1 cellular context compared by ENCODE assay signal in genomic region chr1:11842154-11843041, GRCh38.
A peak's percentile ranks its signal among the peaks of the same experiment; 100 is the strongest.
TF ChIP-seq lines count a peak whose summit lies in the region.

No MANE protein-coding gene starts in this region.

TF ChIP-seq in K562, 482 proteins besides CTCF, POLR2A, EP300 and RAD21 (continued from another document and continues in another):
- TF ChIP-seq ZBTB40 (IDR thresholded peaks at IDR 0.05) (no peak), ZBTB40 (CRISPR knock-in tag; IDR thresholded peaks at IDR 0.05) (no peak), SETDB1 (IDR thresholded peaks at IDR 0.05; ENCODE audit: low read length) (peak; percentile 83), SAP30 (IDR thresholded peaks at IDR 0.05; ENCODE audit: borderline replicate concordance, insufficient read depth, low read depth, low read length, poor library complexity, severe bottlenecking) (no peak), ZNF77 (CRISPR knock-in tag; IDR thresholded peaks at IDR 0.05) (no peak), HSF4 (CRISPR knock-in tag; IDR thresholded peaks at IDR 0.05; ENCODE audit: borderline replicate concordance) (0 out of 2 replicates have a peak, but pooled peaks have one; percentile 49), FOXA1 (IDR thresholded peaks at IDR 0.05; ENCODE audit: borderline replicate concordance) (no peak), PHTF2 (CRISPR knock-in tag; IDR thresholded peaks at IDR 0.05) (no peak), MIER1 (IDR thresholded peaks at IDR 0.05; ENCODE audit: low read depth) (peak; percentile 84), ZBTB11 (CRISPR knock-in tag; IDR thresholded peaks at IDR 0.05) (no peak), CBX2 (IDR thresholded peaks at IDR 0.05; ENCODE audit: insufficient read depth, low read length, poor library complexity, severe bottlenecking) (no peak), TSC22D4 (tag; IDR thresholded peaks at IDR 0.05) (no peak), ZNF395 (CRISPR knock-in tag; IDR thresholded peaks at IDR 0.05) (peak; percentile 92), ZBTB7A (IDR thresholded peaks at IDR 0.05; ENCODE audit: borderline replicate concordance, control insufficient read depth, low read depth, low read length) (peak; percentile 50; the same call in 1 of the 2 replicates), ADNP (tag; IDR thresholded peaks at IDR 0.05) (no peak), ZNF174 (CRISPR knock-in tag; IDR thresholded peaks at IDR 0.05) (no peak), NFXL1 (CRISPR knock-in tag; IDR thresholded peaks at IDR 0.05) (no peak), ZNF449 (CRISPR knock-in tag; IDR thresholded peaks at IDR 0.05) (no peak), ID3 (CRISPR knock-in tag; IDR thresholded peaks at IDR 0.05) (no peak), ID3 (tag; IDR thresholded peaks at IDR 0.05) (peak; percentile 83), PURB (CRISPR knock-in tag; IDR thresholded peaks at IDR 0.05; ENCODE audit: low read depth) (no peak), ZNF217 (CRISPR knock-in tag; IDR thresholded peaks at IDR 0.05) (no peak), ZNF311 (CRISPR knock-in tag; IDR thresholded peaks at IDR 0.05) (no peak), MAZ (CRISPR knock-in tag; conservative IDR thresholded peaks at IDR 0.05 in 1 of 2, IDR thresholded peaks at IDR 0.05 in 1 of 2) (peak; percentile 65 to 92; a peak in 3 of 4 replicates), ZBTB1 (CRISPR knock-in tag; IDR thresholded peaks at IDR 0.05; ENCODE audit: borderline replicate concordance, low read depth) (no peak), ZNF740 (CRISPR knock-in tag; IDR thresholded peaks at IDR 0.05) (no peak), ZNF740 (tag; IDR thresholded peaks at IDR 0.05) (no peak; a peak in 1 of 4 replicates), PHB (CRISPR knock-in tag; IDR thresholded peaks at IDR 0.05) (no peak), NONO (IDR thresholded peaks at IDR 0.05; ENCODE audit: low read depth in 2 of 2, low read length in 1 of 2) (peak in 1 of 2 experiments; percentile 69; a peak in 1 of 4 replicates), STAT5B (CRISPR knock-in tag; IDR thresholded peaks at IDR 0.05) (no peak), NR2F6 (CRISPR knock-in tag; IDR thresholded peaks at IDR 0.05) (no peak), ZNF165 (CRISPR knock-in tag; IDR thresholded peaks at IDR 0.05; ENCODE audit: borderline replicate concordance) (no peak), BHLHE40 (IDR thresholded peaks at IDR 0.05; ENCODE audit: low read length) (peak; percentile 98), MAFF (IDR thresholded peaks at IDR 0.05; ENCODE audit: low read length) (no peak), ZNF830 (CRISPR knock-in tag; IDR thresholded peaks at IDR 0.05) (no peak), ETS1 (conservative IDR thresholded peaks at IDR 0.05; ENCODE audit: control insufficient read depth, low read depth, low read length) (peak; percentile 40; the same call in 1 of the 2 replicates), CUX1 (CRISPR knock-in tag; IDR thresholded peaks at IDR 0.05) (no peak; the same call in 1 of the 2 replicates)
